ENCODE assay signal across 10 cellular contexts in the genomic region with DNA sequence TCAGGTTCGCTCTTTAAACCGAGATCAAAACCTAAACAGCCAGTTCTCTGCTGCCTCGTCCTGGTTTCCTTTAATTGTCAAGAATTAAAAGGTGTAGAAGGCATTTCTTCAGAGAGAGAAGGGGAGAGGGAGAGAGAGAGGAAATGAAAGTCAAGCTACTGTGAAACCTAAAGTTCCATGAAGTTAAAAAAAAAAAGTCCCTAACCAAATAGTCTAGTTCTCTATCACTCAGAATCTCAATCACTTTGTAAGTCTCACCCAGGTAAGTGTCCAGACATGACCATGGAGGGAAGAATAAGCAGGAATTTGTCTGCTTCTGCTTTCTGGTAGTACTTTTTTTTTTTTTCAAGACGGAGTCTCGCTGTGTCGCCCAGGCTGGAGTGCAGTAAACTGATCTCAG. TPM values are rescaled to one million over a fixed set of nuclear protein-coding genes. Genes with fewer than 3 reads are reported as not detected.
A peak's percentile ranks its signal among the peaks of the same experiment; 100 is the strongest.
DNase-seq lines count a peak whose midpoint lies in the region; ATAC-seq, FAIRE-seq and TF ChIP-seq lines count a peak whose summit lies in the region.
"Had no signal": no experiment of that assay in that cellular context is flagged by ENCODE, and none has a peak within 500 bp of the region (broad histone marks: within the 10 kb centered on the region; RNA-seq: fewer than 3 reads in every experiment).

No MANE protein-coding gene starts in this region.

- TF ChIP-seq EP300 in HepG2 (IDR thresholded peaks at IDR 0.05; ENCODE audit: low read depth in 2 of 2, low read length in 2 of 2) (no peak), HepG2 (CRISPR knock-in tag; IDR thresholded peaks at IDR 0.05; ENCODE audit: borderline replicate concordance) (no peak)

- H2AFZ ChIP-seq in HepG2 (ENCODE audit: low read length) = no peak overlapping the region

- no peak overlapping the region for H3K4me3 Mint-ChIP-seq in activated naive CD8-positive, alpha-beta T cell treated with anti-CD3 and anti-CD28 coated beads, Interleukin-2, amount 50 U/mL, for 24 hours
- no peak overlapping the region for H3K4me3 Mint-ChIP-seq in activated CD8-positive, alpha-beta T cell treated with anti-CD3 and anti-CD28 coated beads, Interleukin-2, amount 10 ng/mL, durations not matched to agents 7 days and 5 days

- no peaks in the 10 kb centered on the region for H4K20me1 ChIP-seq in HepG2 (ENCODE audit: insufficient read depth, low read length)

- H3K9me3 ChIP-seq in liver (ENCODE audit: control insufficient read depth in 4 of 4, low read length in 3 of 4) (no peaks in the 10 kb centered on the region), HepG2 (ENCODE audit: low read length) (no peaks in the 10 kb centered on the region)

- H3K4me3 ChIP-seq in liver (ENCODE audit: low read depth in 1 of 3, low read length in 3 of 3) = no peak overlapping the region
- H3K4me3 ChIP-seq in HepG2 (replicated peaks in 1 of 3; ENCODE audit: insufficient read depth in 1 of 3, low read depth in 2 of 3, low read length in 3 of 3) = no peak overlapping the region

- TF ChIP-seq POLR2A in HepG2 (IDR thresholded peaks at IDR 0.05; ENCODE audit: insufficient read depth in 1 of 2, low read depth in 2 of 2, low read length in 2 of 2) = no peak

- DNase-seq in HepG2 (ENCODE audit: low spot score) = no peak
- no peak for DNase-seq in effector CD4-positive, alpha-beta T cell
- DNase-seq in D721Med (ENCODE audit: insufficient read length, low spot score) = no peak
- no peak for DNase-seq in activated naive CD8-positive, alpha-beta T cell treated with anti-CD3 and anti-CD28 coated beads, Interleukin-2, amount 50 U/mL, for 24 hours
- DNase-seq in activated CD8-positive, alpha-beta T cell treated with anti-CD3 and anti-CD28 coated beads, Interleukin-2, amount 10 ng/mL, durations not matched to agents 7 days and 5 days = no peak
- DNase-seq: stimulated activated CD8-positive, alpha-beta memory T cell treated with anti-CD3 and anti-CD28 coated beads, Interleukin-4, amount 100 ng/mL, for 48 hours had no signal

- in situ Hi-C loops in HepG2 (cut with HindIII; ENCODE audit: extremely low pct_ligation_motif_present, low pct_unique_long_range_greater_than_20kb) = no loop called here

- no peak for TF ChIP-seq RAD21 in liver (IDR thresholded peaks at IDR 0.05)
- no peak for TF ChIP-seq RAD21 in HepG2 (CRISPR knock-in tag; IDR thresholded peaks at IDR 0.05)

- no peaks in the 10 kb centered on the region for H3K36me3 ChIP-seq in liver (ENCODE audit: control insufficient read depth in 4 of 4, insufficient read depth in 3 of 4, low read depth in 1 of 4, low read length in 3 of 4)
- no peaks in the 10 kb centered on the region for H3K36me3 ChIP-seq in HepG2 (replicated peaks in 1 of 2; ENCODE audit: control insufficient read depth in 1 of 2, insufficient read depth in 2 of 2, low read length in 2 of 2)

- H3K27ac ChIP-seq in liver (ENCODE audit: low read depth in 1 of 2, low read length in 2 of 2) (peak overlapping the region; percentile 48 to 64), HepG2 (ENCODE audit: extremely low read length, insufficient read depth, low read length) (no peak overlapping the region)

- WGBS in liver = 67% methylated on average over 6 of the region's 6 CpGs
- WGBS in HepG2 (ENCODE audit: low lambda C conversion rate) = 96% methylated on average over 6 of the region's 6 CpGs

- peaks cover 6% of the 10 kb centered on the region for H3K4me1 Mint-ChIP-seq in activated naive CD8-positive, alpha-beta T cell treated with anti-CD3 and anti-CD28 coated beads, Interleukin-2, amount 50 U/mL, for 24 hours
- peaks cover 5% of the 10 kb centered on the region for H3K4me1 Mint-ChIP-seq in activated CD8-positive, alpha-beta T cell treated with anti-CD3 and anti-CD28 coated beads, Interleukin-2, amount 10 ng/mL, durations not matched to agents 7 days and 5 days (ENCODE audit: low read depth)

- H3K9ac ChIP-seq in liver (ENCODE audit: low read depth in 1 of 2, low read length in 2 of 2) (no peak overlapping the region), HepG2 (ENCODE audit: insufficient read depth, low read depth, low read length) (no peak overlapping the region)

- intact Hi-C loops in HepG2 (cut with micrococcal nuclease; ENCODE audit: unreplicated experiment) = no loop called here

- no peak overlapping the region for H3K27ac Mint-ChIP-seq in activated naive CD8-positive, alpha-beta T cell treated with anti-CD3 and anti-CD28 coated beads, Interleukin-2, amount 50 U/mL, for 24 hours
- no peak overlapping the region for H3K27ac Mint-ChIP-seq in activated CD8-positive, alpha-beta T cell treated with anti-CD3 and anti-CD28 coated beads, Interleukin-2, amount 10 ng/mL, durations not matched to agents 7 days and 5 days

- H3K27me3 ChIP-seq in liver (ENCODE audit: control insufficient read depth in 4 of 4, insufficient read depth in 4 of 4, low read length in 3 of 4) (no peaks in the 10 kb centered on the region), HepG2 (ENCODE audit: control insufficient read depth in 1 of 2, insufficient read depth in 2 of 2, low read length in 2 of 2) (no peaks in the 10 kb centered on the region)

- POLR2A ChIA-PET in HepG2 (lab: Yijun Ruan, JAX) = no interaction called here
- POLR2A ChIA-PET in activated CD8-positive, alpha-beta T cell treated with anti-CD3 and anti-CD28 coated beads, Interleukin-2, amount 10 ng/mL, durations not matched to agents 7 days and 5 days (lab: Charles Lee) = no interaction called here

- H3K4me2 ChIP-seq in HepG2 (ENCODE audit: low read depth, low read length) = no peak overlapping the region

- H3K79me2 ChIP-seq in HepG2 (ENCODE audit: insufficient read depth, low read length) = no peaks in the 10 kb centered on the region

- H3K4me1 ChIP-seq in liver (ENCODE audit: control insufficient read depth in 4 of 4, insufficient read depth in 4 of 4, low read length in 3 of 4) (peaks cover 7 to 20% (median 14%) of the 10 kb centered on the region in 4 donors), HepG2 (ENCODE audit: insufficient read depth, low read length) (peaks cover 5% of the 10 kb centered on the region; the same call in 1 of the 2 replicates)

- ATAC-seq in HepG2 = no peak
- ATAC-seq in HG02642 (IDR thresholded peaks at IDR 0.05; ENCODE audit: poor library complexity, unreplicated experiment) = peak; percentile 62
- peak; percentile 67 for ATAC-seq in HG03575 (IDR thresholded peaks at IDR 0.05; ENCODE audit: extremely low read depth, insufficient number of reproducible peaks, low FRiP score, unreplicated experiment)
- no peak for ATAC-seq in activated naive CD8-positive, alpha-beta T cell treated with anti-CD3 and anti-CD28 coated beads, Interleukin-2, amount 50 U/mL, for 24 hours
- no peak for ATAC-seq in activated CD8-positive, alpha-beta T cell treated with anti-CD3 and anti-CD28 coated beads, Interleukin-2, amount 10 ng/mL, durations not matched to agents 7 days and 5 days

- BruUV-seq in HepG2 (replicated peaks; lab: Mats Ljungman, UMichigan) = no TSS peak

- FAIRE-seq in HepG2 (lab: Jason Lieb, UNC) = no peak
- no peak for FAIRE-seq in D721Med (lab: Jason Lieb, UNC)
- FAIRE-seq: RCC 7860 had no signal

- no peaks in the 10 kb centered on the region for H3K27me3 Mint-ChIP-seq in activated naive CD8-positive, alpha-beta T cell treated with anti-CD3 and anti-CD28 coated beads, Interleukin-2, amount 50 U/mL, for 24 hours
- no peaks in the 10 kb centered on the region for H3K27me3 Mint-ChIP-seq in activated CD8-positive, alpha-beta T cell treated with anti-CD3 and anti-CD28 coated beads, Interleukin-2, amount 10 ng/mL, durations not matched to agents 7 days and 5 days (ENCODE audit: low read depth)

- TF ChIP-seq CTCF in liver (IDR thresholded peaks at IDR 0.05; ENCODE audit: low read depth, low read length, missing input control) (no peak), HepG2 (CRISPR knock-in tag; IDR thresholded peaks at IDR 0.05) (no peak), D721Med (IDR thresholded peaks at IDR 0.05; ENCODE audit: insufficient read depth, missing control alignments) (no peak)

- CTCF ChIA-PET in HepG2 (lab: Yijun Ruan, JAX; ENCODE audit: low intra/inter-chr PET ratio, low total read pairs) = no interaction called here
- CTCF ChIA-PET in activated CD8-positive, alpha-beta T cell treated with anti-CD3 and anti-CD28 coated beads, Interleukin-2, amount 10 ng/mL, durations not matched to agents 7 days and 5 days (lab: Charles Lee) = interaction anchor here (3.3 kb wide), 1 partner anchor 188 kb away, joined by 17 read pairs; no protein-coding TSS in a partner anchor

- H3K9me3 Mint-ChIP-seq in activated naive CD8-positive, alpha-beta T cell treated with anti-CD3 and anti-CD28 coated beads, Interleukin-2, amount 50 U/mL, for 24 hours = no peaks in the 10 kb centered on the region
- H3K9me3 Mint-ChIP-seq in activated CD8-positive, alpha-beta T cell treated with anti-CD3 and anti-CD28 coated beads, Interleukin-2, amount 10 ng/mL, durations not matched to agents 7 days and 5 days (ENCODE audit: insufficient read depth) = no peaks in the 10 kb centered on the region

- no peaks in the 10 kb centered on the region for H3K36me3 Mint-ChIP-seq in activated naive CD8-positive, alpha-beta T cell treated with anti-CD3 and anti-CD28 coated beads, Interleukin-2, amount 50 U/mL, for 24 hours (ENCODE audit: low read depth)
- no peaks in the 10 kb centered on the region for H3K36me3 Mint-ChIP-seq in activated CD8-positive, alpha-beta T cell treated with anti-CD3 and anti-CD28 coated beads, Interleukin-2, amount 10 ng/mL, durations not matched to agents 7 days and 5 days (ENCODE audit: low read depth)

RNA-seq across cellular contexts. Expression of gene SMIM14, which starts 18.8 kb away (rescaled TPM):
- 100 to 1,000 TPM in 1 of 2 donors, 10 to 100 TPM in 1; 21.1 to 102 TPM for total RNA-seq in liver
- polyA plus RNA-seq in liver = 100 to 1,000 TPM in 1 of 2 donors, 10 to 100 TPM in 1; 80.9 to 311 TPM
- total RNA-seq in HepG2 (2016; rRNA removed; fragmentation: Illumina TruSeq; extraction: Trizol) = 16.3 and 26.2 TPM in 2 replicates
- 2.3 and 3.0 TPM in 2 replicates for total RNA-seq in HepG2 (2016; cell fraction: cytosol; rRNA removed; fragmentation: Illumina TruSeq; extraction: Trizol; ENCODE audit: low read depth)
- total RNA-seq in HepG2 (2016; cell fraction: insoluble cytoplasmic fraction; rRNA removed; fragmentation: Illumina TruSeq; extraction: Trizol) = 16.9 and 24.5 TPM in 2 replicates
- 7.0 and 8.1 TPM in 2 replicates for total RNA-seq in HepG2 (2016; cell fraction: membrane; rRNA removed; fragmentation: Illumina TruSeq; extraction: Trizol)
- 4.2 and 6.0 TPM in 2 replicates for total RNA-seq in HepG2 (2016; cell fraction: nucleus; rRNA removed; fragmentation: Illumina TruSeq; extraction: Trizol)
- polyA plus RNA-seq in HepG2 (2011; rRNA removed) = 20.1 and 28.1 TPM in 2 replicates
- polyA plus RNA-seq in HepG2 (2011; cell fraction: cytosol; rRNA removed) = 12.9 and 16.5 TPM in 2 replicates
- 3.0 and 7.6 TPM in 2 replicates for polyA plus RNA-seq in HepG2 (2011; cell fraction: nucleus; rRNA removed)
- polyA plus RNA-seq in HepG2 (2012) = 16.0 and 17.5 TPM in 2 replicates
- polyA plus RNA-seq in HepG2 (2016; cell fraction: cytosol; fragmentation: Illumina TruSeq; extraction: Trizol; ENCODE audit: low read depth) = 3.3 and 4.9 TPM in 2 replicates
- 22.5 and 24.5 TPM in 2 replicates for polyA plus RNA-seq in HepG2 (2016; cell fraction: insoluble cytoplasmic fraction; fragmentation: Illumina TruSeq; extraction: Trizol; ENCODE audit: low read depth)
- 7.2 and 7.6 TPM in 2 replicates for polyA plus RNA-seq in HepG2 (2016; cell fraction: membrane; fragmentation: Illumina TruSeq; extraction: Trizol; ENCODE audit: low read depth)
- 12.5 and 14.8 TPM in 2 replicates for polyA plus RNA-seq in HepG2 (2016; cell fraction: nucleus; fragmentation: Illumina TruSeq; extraction: Trizol; ENCODE audit: insufficient read depth, low read depth)
- polyA minus RNA-seq in HepG2 (2011; rRNA and poly(A)+ RNA removed; ENCODE audit: low replicate concordance) = 5.9 and 20.5 TPM in 2 replicates
- 18.6 and 21.3 TPM in 2 replicates for polyA minus RNA-seq in HepG2 (2011; cell fraction: cytosol; rRNA and poly(A)+ RNA removed)
- polyA minus RNA-seq in HepG2 (2011; cell fraction: nucleus; rRNA and poly(A)+ RNA removed) = 4.4 and 6.1 TPM in 2 replicates
- total RNA-seq in activated CD8-positive, alpha-beta T cell treated with anti-CD3 and anti-CD28 coated beads, Interleukin-2, amount 10 ng/mL, durations not matched to agents 7 days and 5 days = 1 to 10 TPM; 2.0 to 2.5 TPM

RNA-seq across cellular contexts. Expression of gene UBE2K, which starts 40.5 kb away (rescaled TPM):
- total RNA-seq in liver (10 to 100 TPM; 25.8 to 26.3 TPM), HepG2 (2016; rRNA removed; fragmentation: Illumina TruSeq; extraction: Trizol) (36.2 and 72.9 TPM in 2 replicates)
- polyA plus RNA-seq in liver (10 to 100 TPM; 21.5 to 45.3 TPM), HepG2 (2011; rRNA removed) (58.7 and 81.0 TPM in 2 replicates)
- total RNA-seq in HepG2 (2016; cell fraction: cytosol; rRNA removed; fragmentation: Illumina TruSeq; extraction: Trizol; ENCODE audit: low read depth) = 15.9 and 16.7 TPM in 2 replicates
- total RNA-seq in HepG2 (2016; cell fraction: insoluble cytoplasmic fraction; rRNA removed; fragmentation: Illumina TruSeq; extraction: Trizol) = 37.2 and 67.7 TPM in 2 replicates
- total RNA-seq in HepG2 (2016; cell fraction: membrane; rRNA removed; fragmentation: Illumina TruSeq; extraction: Trizol) = 41.2 and 44.3 TPM in 2 replicates
- total RNA-seq in HepG2 (2016; cell fraction: nucleus; rRNA removed; fragmentation: Illumina TruSeq; extraction: Trizol) = 23.8 and 34.5 TPM in 2 replicates
- polyA plus RNA-seq in HepG2 (2011; cell fraction: cytosol; rRNA removed) = 36.8 and 43.7 TPM in 2 replicates
- polyA plus RNA-seq in HepG2 (2011; cell fraction: nucleus; rRNA removed) = 9.1 and 13.3 TPM in 2 replicates
- 71.5 and 102 TPM in 2 replicates for polyA plus RNA-seq in HepG2 (2012)
- 47.8 and 57.7 TPM in 2 replicates for polyA plus RNA-seq in HepG2 (2016; cell fraction: cytosol; fragmentation: Illumina TruSeq; extraction: Trizol; ENCODE audit: low read depth)
- polyA plus RNA-seq in HepG2 (2016; cell fraction: insoluble cytoplasmic fraction; fragmentation: Illumina TruSeq; extraction: Trizol; ENCODE audit: low read depth) = 134 and 143 TPM in 2 replicates
- polyA plus RNA-seq in HepG2 (2016; cell fraction: membrane; fragmentation: Illumina TruSeq; extraction: Trizol; ENCODE audit: low read depth) = 73.6 and 85.5 TPM in 2 replicates
- polyA plus RNA-seq in HepG2 (2016; cell fraction: nucleus; fragmentation: Illumina TruSeq; extraction: Trizol; ENCODE audit: insufficient read depth, low read depth) = 70.9 and 90.4 TPM in 2 replicates
- polyA minus RNA-seq in HepG2 (2011; rRNA and poly(A)+ RNA removed; ENCODE audit: low replicate concordance) = 16.0 and 22.7 TPM in 2 replicates
- 21.4 and 25.3 TPM in 2 replicates for polyA minus RNA-seq in HepG2 (2011; cell fraction: cytosol; rRNA and poly(A)+ RNA removed)
- 15.2 and 17.0 TPM in 2 replicates for polyA minus RNA-seq in HepG2 (2011; cell fraction: nucleus; rRNA and poly(A)+ RNA removed)
- 10 to 100 TPM; 74.9 to 78.7 TPM for total RNA-seq in activated CD8-positive, alpha-beta T cell treated with anti-CD3 and anti-CD28 coated beads, Interleukin-2, amount 10 ng/mL, durations not matched to agents 7 days and 5 days

Comparison
In these comparisons a context has a peak if more than half of its experiments do, and no peak if none do; other contexts are left out.
1. ATAC-seq: peak in HG02642 (single experiment) and HG03575 (single experiment); none in HepG2 (single experiment), activated naive CD8-positive, alpha-beta T cell treated with anti-CD3 and anti-CD28 coated beads, Interleukin-2, amount 50 U/mL, for 24 hours (single experiment) and activated CD8-positive, alpha-beta T cell treated with anti-CD3 and anti-CD28 coated beads, Interleukin-2, amount 10 ng/mL, durations not matched to agents 7 days and 5 days (single experiment).